1 cellular context compared by ENCODE assay signal in genomic region chr7:21967500-21968099, GRCh38.
TF ChIP-seq lines count a peak whose summit lies in the region.

No MANE protein-coding gene starts in this region.

TF ChIP-seq in SK-N-SH treated with all-trans-retinoic acid at 6 μM for 48 hours, 23 proteins besides CTCF, POLR2A, EP300 and RAD21 (continued from another document):
- no peak for TF ChIP-seq POU6F1 (CRISPR knock-in tag; IDR thresholded peaks at IDR 0.05; ENCODE audit: borderline replicate concordance, low read depth)
- no peak for TF ChIP-seq ZFP30 (CRISPR knock-in tag; IDR thresholded peaks at IDR 0.05)
- TF ChIP-seq GLIS3 (CRISPR knock-in tag; IDR thresholded peaks at IDR 0.05): no peak
- TF ChIP-seq ZNF8 (CRISPR knock-in tag; IDR thresholded peaks at IDR 0.05): no peak
- TF ChIP-seq, protein P1, sequence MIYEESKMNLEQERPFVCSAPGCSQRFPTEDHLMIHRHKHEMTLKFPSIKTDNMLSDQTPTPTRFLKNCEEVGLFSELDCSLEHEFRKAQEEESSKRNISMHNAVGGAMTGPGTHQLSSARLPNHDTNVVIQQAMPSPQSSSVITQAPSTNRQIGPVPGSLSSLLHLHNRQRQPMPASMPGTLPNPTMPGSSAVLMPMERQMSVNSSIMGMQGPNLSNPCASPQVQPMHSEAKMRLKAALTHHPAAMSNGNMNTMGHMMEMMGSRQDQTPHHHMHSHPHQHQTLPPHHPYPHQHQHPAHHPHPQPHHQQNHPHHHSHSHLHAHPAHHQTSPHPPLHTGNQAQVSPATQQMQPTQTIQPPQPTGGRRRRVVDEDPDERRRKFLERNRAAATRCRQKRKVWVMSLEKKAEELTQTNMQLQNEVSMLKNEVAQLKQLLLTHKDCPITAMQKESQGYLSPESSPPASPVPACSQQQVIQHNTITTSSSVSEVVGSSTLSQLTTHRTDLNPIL (CRISPR knock-in tag; IDR thresholded peaks at IDR 0.05; ENCODE audit: low read depth): no peak
- no peak for TF ChIP-seq SNAI2 (CRISPR knock-in tag; IDR thresholded peaks at IDR 0.05)
- no peak for TF ChIP-seq ZC3H10 (CRISPR knock-in tag; IDR thresholded peaks at IDR 0.05)
- no peak for TF ChIP-seq ESRRG (CRISPR knock-in tag; IDR thresholded peaks at IDR 0.05)
- no peak for TF ChIP-seq ZNF70 (CRISPR knock-in tag; IDR thresholded peaks at IDR 0.05)
- no peak for TF ChIP-seq TCF4 (CRISPR knock-in tag; IDR thresholded peaks at IDR 0.05; ENCODE audit: borderline replicate concordance)
- TF ChIP-seq BACH2 (CRISPR knock-in tag; IDR thresholded peaks at IDR 0.05; ENCODE audit: borderline replicate concordance): no peak
- TF ChIP-seq CSDC2 (CRISPR knock-in tag; IDR thresholded peaks at IDR 0.05): no peak
- TF ChIP-seq PATZ1 (CRISPR knock-in tag; IDR thresholded peaks at IDR 0.05; ENCODE audit: borderline replicate concordance): no peak
- TF ChIP-seq RARB (CRISPR knock-in tag; IDR thresholded peaks at IDR 0.05): no peak
- no peak for TF ChIP-seq OSR1 (CRISPR knock-in tag; IDR thresholded peaks at IDR 0.05)
